20 cellular contexts compared by ENCODE assay signal in the genomic region with DNA sequence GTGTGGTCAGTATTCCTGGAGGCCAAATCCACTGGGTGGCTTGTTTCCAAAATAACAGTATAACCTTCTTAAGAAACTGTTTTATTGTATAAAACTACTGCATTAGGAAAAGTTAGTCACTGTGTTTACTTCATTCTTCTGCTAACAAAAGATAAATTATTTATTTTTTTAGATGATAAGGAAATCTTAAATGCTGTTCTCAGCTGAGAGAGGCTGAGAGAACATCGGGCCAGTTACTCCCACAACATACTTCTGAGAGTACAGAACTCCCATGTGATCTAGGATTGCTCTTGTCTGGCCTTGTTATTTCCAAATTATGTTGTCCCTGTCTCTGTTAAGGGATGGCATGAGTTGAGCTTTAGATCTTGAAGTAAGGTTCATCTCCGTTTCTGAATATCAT.
"Had no signal": no experiment of that assay in that cellular context is flagged by ENCODE, and none has a peak within 500 bp of the region (broad histone marks: within the 10 kb centered on the region; RNA-seq: fewer than 3 reads in every experiment).

No MANE protein-coding gene starts in this region.

- ATAC-seq: effector memory CD8-positive, alpha-beta T cell; natural killer cell treated with Interleukin-12 subunit alpha and Interleukin-12 subunit beta and Interleukin-15 and Interleukin-18, amount 100 ng/mL, for 72 hours; WTC11 had no signal

- H3K36me3 ChIP-seq: left ventricle myocardium inferior, prostate gland had no signal

- H3K27ac ChIP-seq: epithelial cell of prostate, left ventricle myocardium inferior, prostate gland had no signal

- H3K9me3 ChIP-seq: left ventricle myocardium inferior, prostate gland had no signal

- H3K4me1 ChIP-seq: left ventricle myocardium inferior, prostate gland had no signal

- DNase-seq: activated CD4-positive, alpha-beta memory T cell treated with anti-CD3 and anti-CD28 coated beads, Interleukin-2, amount 10 ng/mL, durations not matched to agents 7 days and 5 days; activated CD4-positive, alpha-beta T cell treated with anti-CD3 and anti-CD28 coated beads for 4 hours; activated naive CD4-positive, alpha-beta T cell treated with anti-CD3 and anti-CD28 coated beads, Interleukin-2, amount 10 ng/mL, durations not matched to agents 7 days and 5 days; activated T-cell treated with anti-CD3 and anti-CD28 coated beads, Interleukin-2, amount 50 U/mL, for 24 hours; effector memory CD8-positive, alpha-beta T cell; hippocampal formation; kidney; left ventricle myocardium inferior; mesenchymal stem cell; occipital lobe; right cardiac atrium; stimulated activated CD4-positive, alpha-beta T cell treated with anti-CD3 and anti-CD28 coated beads, Interleukin-4, amount 100 ng/mL, for 4 hours; stimulated activated CD8-positive, alpha-beta memory T cell treated with anti-CD3 and anti-CD28 coated beads, Interleukin-4, amount 100 ng/mL, for 48 hours; stimulated activated naive CD4-positive, alpha-beta T cell treated with Interleukin-2 at 50 U/mL for 16 hours; T-helper 2 cell had no signal

- H3K4me3 ChIP-seq: left ventricle myocardium inferior, prostate gland, smooth muscle cell had no signal

- H3K4me2 ChIP-seq: smooth muscle cell had no signal
